18 cellular contexts compared by ENCODE assay signal in genomic region chr3:33030246-33030645, GRCh38.
DNase-seq lines count a peak whose midpoint lies in the region; ATAC-seq and TF ChIP-seq lines count a peak whose summit lies in the region.
"Had no signal": no experiment of that assay in that cellular context is flagged by ENCODE, and none has a peak within 500 bp of the region (broad histone marks: within the 10 kb centered on the region; RNA-seq: fewer than 3 reads in every experiment).

No MANE protein-coding gene starts in this region.

- peaks cover 23% of the 10 kb centered on the region for H3K4me1 ChIP-seq in CD4-positive, CD25-positive, alpha-beta regulatory T cell (ENCODE audit: control insufficient read depth, insufficient read depth, low read length, poor library complexity, severe bottlenecking)
- no peaks in the 10 kb centered on the region for H3K4me1 ChIP-seq in psoas muscle

- H3K9me3 Mint-ChIP-seq in activated CD4-positive, alpha-beta T cell treated with anti-CD3 and anti-CD28 coated beads, Interleukin-2, amount 10 ng/mL, durations not matched to agents 24 days and 14 days = peaks cover 4% of the 10 kb centered on the region
- H3K9me3 Mint-ChIP-seq in CD4-positive, CD25-positive, alpha-beta regulatory T cell = peaks cover 0 to 3% (median 0%) of the 10 kb centered on the region in 7 donors
- H3K9me3 Mint-ChIP-seq in activated T-helper 1 cell treated with anti-CD3 and anti-CD28 coated beads, Interleukin-12 subunit alpha, Interleukin-12 subunit beta, Interleukin-2, Interleukin-4 antibody, amounts not matched to agents 30 ng/mL and 10 ng/mL and 1 ng/mL, durations not matched to agents 14 hours and 24 hours and 36 hours = peaks cover 4% of the 10 kb centered on the region

- peak overlapping the region; percentile 67 for H3K27ac ChIP-seq in CD4-positive, CD25-positive, alpha-beta regulatory T cell (ENCODE audit: insufficient read depth, low read length, poor library complexity, severe bottlenecking)
- no peak overlapping the region for H3K27ac ChIP-seq in psoas muscle

- intact Hi-C loops in activated CD4-positive, alpha-beta T cell treated with anti-CD3 and anti-CD28 coated beads, Interleukin-2, amount 10 ng/mL, durations not matched to agents 24 days and 14 days (cut with micrococcal nuclease) = loop anchor here (1.0 to 2.0 kb wide), 7 partner anchors 17 to 83 kb away; partner anchors contain the start of genes GLB1 and TMPPE
- intact Hi-C loops in activated T-helper 1 cell treated with anti-CD3 and anti-CD28 coated beads, Interleukin-12 subunit alpha, Interleukin-12 subunit beta, Interleukin-2, Interleukin-4 antibody, amounts not matched to agents 30 ng/mL and 10 ng/mL and 1 ng/mL, durations not matched to agents 14 hours and 24 hours and 36 hours (cut with micrococcal nuclease) = loop anchor here (1.0 to 2.0 kb wide), 5 partner anchors 33 to 83 kb away; no protein-coding TSS in a partner anchor
- intact Hi-C loops in psoas muscle (cut with DNase I) = no loop called here

- H3K4me3 Mint-ChIP-seq in activated CD4-positive, alpha-beta T cell treated with anti-CD3 and anti-CD28 coated beads, Interleukin-2, amount 10 ng/mL, durations not matched to agents 24 days and 14 days = no peak overlapping the region
- peak overlapping the region in 2 of 4 donors; percentile 30 to 60 for H3K4me3 Mint-ChIP-seq in CD4-positive, CD25-positive, alpha-beta regulatory T cell
- H3K4me3 Mint-ChIP-seq in activated T-helper 1 cell treated with anti-CD3 and anti-CD28 coated beads, Interleukin-12 subunit alpha, Interleukin-12 subunit beta, Interleukin-2, Interleukin-4 antibody, amounts not matched to agents 30 ng/mL and 10 ng/mL and 1 ng/mL, durations not matched to agents 14 hours and 24 hours and 36 hours = no peak overlapping the region
- H3K4me3 Mint-ChIP-seq: B cell, H9 had no signal

- H3K9me3 ChIP-seq in CD4-positive, CD25-positive, alpha-beta regulatory T cell (ENCODE audit: control insufficient read depth in 2 of 2, low read length in 2 of 2) = no peaks in the 10 kb centered on the region
- no peaks in the 10 kb centered on the region for H3K9me3 ChIP-seq in psoas muscle

- no peak for ATAC-seq in CD4-positive, CD25-positive, alpha-beta regulatory T cell (ENCODE audit: low read depth in 2 of 2)
- ATAC-seq in psoas muscle = no peak

- peaks cover 26% of the 10 kb centered on the region for H3K4me1 Mint-ChIP-seq in activated CD4-positive, alpha-beta T cell treated with anti-CD3 and anti-CD28 coated beads, Interleukin-2, amount 10 ng/mL, durations not matched to agents 24 days and 14 days
- H3K4me1 Mint-ChIP-seq in CD4-positive, CD25-positive, alpha-beta regulatory T cell = peaks cover 14 to 48% (median 30%) of the 10 kb centered on the region in 4 donors
- peaks cover 32% of the 10 kb centered on the region for H3K4me1 Mint-ChIP-seq in activated T-helper 1 cell treated with anti-CD3 and anti-CD28 coated beads, Interleukin-12 subunit alpha, Interleukin-12 subunit beta, Interleukin-2, Interleukin-4 antibody, amounts not matched to agents 30 ng/mL and 10 ng/mL and 1 ng/mL, durations not matched to agents 14 hours and 24 hours and 36 hours (ENCODE audit: low read depth)
- H3K4me1 Mint-ChIP-seq: B cell had no signal

- peak overlapping the region; percentile 54 for H3K27ac Mint-ChIP-seq in activated CD4-positive, alpha-beta T cell treated with anti-CD3 and anti-CD28 coated beads, Interleukin-2, amount 10 ng/mL, durations not matched to agents 24 days and 14 days
- H3K27ac Mint-ChIP-seq in CD4-positive, CD25-positive, alpha-beta regulatory T cell = peak overlapping the region; percentile 54 to 79 (median 58)
- peak overlapping the region; percentile 14 for H3K27ac Mint-ChIP-seq in activated T-helper 1 cell treated with anti-CD3 and anti-CD28 coated beads, Interleukin-12 subunit alpha, Interleukin-12 subunit beta, Interleukin-2, Interleukin-4 antibody, amounts not matched to agents 30 ng/mL and 10 ng/mL and 1 ng/mL, durations not matched to agents 14 hours and 24 hours and 36 hours
- H3K27ac Mint-ChIP-seq: B cell, H9 had no signal

- DNase-seq in activated CD4-positive, alpha-beta T cell treated with anti-CD3 and anti-CD28 coated beads, Interleukin-2, amount 10 ng/mL, durations not matched to agents 24 days and 14 days = peak; percentile 51
- no peak for DNase-seq in activated CD4-positive, alpha-beta T cell treated with anti-CD3 and anti-CD28 coated beads for 1 hour
- DNase-seq in CD4-positive, CD25-positive, alpha-beta regulatory T cell = no peak
- peak; percentile 55 for DNase-seq in Jurkat, Clone E6-1 (ENCODE audit: low read depth, low spot score)
- DNase-seq in activated T-helper 1 cell treated with anti-CD3 and anti-CD28 coated beads, Interleukin-12 subunit alpha, Interleukin-12 subunit beta, Interleukin-2, Interleukin-4 antibody, amounts not matched to agents 30 ng/mL and 10 ng/mL and 1 ng/mL, durations not matched to agents 14 hours and 24 hours and 36 hours (ENCODE audit: low spot score) = no peak
- no peak for DNase-seq in psoas muscle
- no peak for DNase-seq in epidermal melanocyte (ENCODE audit: insufficient read length, low spot score)
- DNase-seq in midbrain (lab: John Stamatoyannopoulos, UW) = no peak
- DNase-seq: Calu3, GF-D8, H9, MV-4-11, NCI-H187, NCI-H2107, NCI-H345, NCI-H524 treated with DMSO at 0.1 percent for 48 hours, Right ventricle myocardium superior had no signal

- peaks cover 24% of the 10 kb centered on the region for H3K36me3 ChIP-seq in CD4-positive, CD25-positive, alpha-beta regulatory T cell (ENCODE audit: control insufficient read depth, insufficient read depth, low read length)
- H3K36me3 ChIP-seq in psoas muscle (ENCODE audit: insufficient read depth in 1 of 2, low read depth in 1 of 2) = peaks cover 0 to 25% of the 10 kb centered on the region in 2 donors

- H3K27me3 ChIP-seq in CD4-positive, CD25-positive, alpha-beta regulatory T cell (ENCODE audit: control insufficient read depth, insufficient read depth, low read length) = no peaks in the 10 kb centered on the region
- no peaks in the 10 kb centered on the region for H3K27me3 ChIP-seq in psoas muscle (ENCODE audit: insufficient read depth in 3 of 3, low read length in 2 of 3)

- H3K27me3 Mint-ChIP-seq in activated CD4-positive, alpha-beta T cell treated with anti-CD3 and anti-CD28 coated beads, Interleukin-2, amount 10 ng/mL, durations not matched to agents 24 days and 14 days = no peaks in the 10 kb centered on the region
- no peaks in the 10 kb centered on the region for H3K27me3 Mint-ChIP-seq in CD4-positive, CD25-positive, alpha-beta regulatory T cell
- no peaks in the 10 kb centered on the region for H3K27me3 Mint-ChIP-seq in activated T-helper 1 cell treated with anti-CD3 and anti-CD28 coated beads, Interleukin-12 subunit alpha, Interleukin-12 subunit beta, Interleukin-2, Interleukin-4 antibody, amounts not matched to agents 30 ng/mL and 10 ng/mL and 1 ng/mL, durations not matched to agents 14 hours and 24 hours and 36 hours (ENCODE audit: insufficient read depth)
- H3K27me3 Mint-ChIP-seq: B cell had no signal

- peak overlapping the region; percentile 49 for H3K4me3 ChIP-seq in CD4-positive, CD25-positive, alpha-beta regulatory T cell (ENCODE audit: low read depth, low read length)
- H3K4me3 ChIP-seq in Jurkat, Clone E6-1 (ENCODE audit: low read length) = no peak overlapping the region
- H3K4me3 ChIP-seq in psoas muscle = no peak overlapping the region

- peaks cover 44% of the 10 kb centered on the region for H3K36me3 Mint-ChIP-seq in activated CD4-positive, alpha-beta T cell treated with anti-CD3 and anti-CD28 coated beads, Interleukin-2, amount 10 ng/mL, durations not matched to agents 24 days and 14 days (ENCODE audit: low read depth)
- H3K36me3 Mint-ChIP-seq in CD4-positive, CD25-positive, alpha-beta regulatory T cell = peaks cover 31% of the 10 kb centered on the region
- H3K36me3 Mint-ChIP-seq in activated T-helper 1 cell treated with anti-CD3 and anti-CD28 coated beads, Interleukin-12 subunit alpha, Interleukin-12 subunit beta, Interleukin-2, Interleukin-4 antibody, amounts not matched to agents 30 ng/mL and 10 ng/mL and 1 ng/mL, durations not matched to agents 14 hours and 24 hours and 36 hours (ENCODE audit: low read depth) = peaks cover 28% of the 10 kb centered on the region

- no peak for TF ChIP-seq CTCF in psoas muscle (IDR thresholded peaks at IDR 0.05)

- 88 to 95% (median 94%) methylated on average over 3 of the region's 3 CpGs for WGBS in psoas muscle, 3 donors

Comparison
In these comparisons a context has a peak if more than half of its experiments do, and no peak if none do; other contexts are left out.
1. DNase-seq: peak in activated CD4-positive, alpha-beta T cell treated with anti-CD3 and anti-CD28 coated beads, Interleukin-2, amount 10 ng/mL, durations not matched to agents 24 days and 14 days (single experiment) and Jurkat, Clone E6-1 (single experiment); none in activated CD4-positive, alpha-beta T cell treated with anti-CD3 and anti-CD28 coated beads for 1 hour (single experiment), CD4-positive, CD25-positive, alpha-beta regulatory T cell (0 of 3), activated T-helper 1 cell treated with anti-CD3 and anti-CD28 coated beads, Interleukin-12 subunit alpha, Interleukin-12 subunit beta, Interleukin-2, Interleukin-4 antibody, amounts not matched to agents 30 ng/mL and 10 ng/mL and 1 ng/mL, durations not matched to agents 14 hours and 24 hours and 36 hours (single experiment), psoas muscle (0 of 2), epidermal melanocyte (single experiment) and midbrain (single experiment).
2. intact Hi-C loops: an anchor here in activated CD4-positive, alpha-beta T cell treated with anti-CD3 and anti-CD28 coated beads, Interleukin-2, amount 10 ng/mL, durations not matched to agents 24 days and 14 days (1.0 to 2.0 kb wide) and activated T-helper 1 cell treated with anti-CD3 and anti-CD28 coated beads, Interleukin-12 subunit alpha, Interleukin-12 subunit beta, Interleukin-2, Interleukin-4 antibody, amounts not matched to agents 30 ng/mL and 10 ng/mL and 1 ng/mL, durations not matched to agents 14 hours and 24 hours and 36 hours (1.0 to 2.0 kb wide); none called in psoas muscle.
3. Peak in every context shown above with its lines, with median percentiles within 50 percentile points of each other: H3K27ac Mint-ChIP-seq.